ENCODE assay signal across 1 cellular context in genomic region chr16:4511441-4512082, GRCh38.
A peak's percentile ranks its signal among the peaks of the same experiment; 100 is the strongest.
TF ChIP-seq lines count a peak whose summit lies in the region.

No MANE protein-coding gene starts in this region.

TF ChIP-seq in GM12878, 131 proteins besides CTCF, POLR2A, EP300 and RAD21:
- TF ChIP-seq, protein P1, sequence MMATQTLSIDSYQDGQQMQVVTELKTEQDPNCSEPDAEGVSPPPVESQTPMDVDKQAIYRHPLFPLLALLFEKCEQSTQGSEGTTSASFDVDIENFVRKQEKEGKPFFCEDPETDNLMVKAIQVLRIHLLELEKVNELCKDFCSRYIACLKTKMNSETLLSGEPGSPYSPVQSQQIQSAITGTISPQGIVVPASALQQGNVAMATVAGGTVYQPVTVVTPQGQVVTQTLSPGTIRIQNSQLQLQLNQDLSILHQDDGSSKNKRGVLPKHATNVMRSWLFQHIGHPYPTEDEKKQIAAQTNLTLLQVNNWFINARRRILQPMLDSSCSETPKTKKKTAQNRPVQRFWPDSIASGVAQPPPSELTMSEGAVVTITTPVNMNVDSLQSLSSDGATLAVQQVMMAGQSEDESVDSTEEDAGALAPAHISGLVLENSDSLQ (IDR thresholded peaks at IDR 0.05) = no peak
- TF ChIP-seq NR2C2 (IDR thresholded peaks at IDR 0.05; ENCODE audit: borderline replicate concordance, control insufficient read depth, insufficient read length, low read depth) = peak; percentile 19
